Comparison of ENCODE assay signal across 1 cellular context in the genomic region with DNA sequence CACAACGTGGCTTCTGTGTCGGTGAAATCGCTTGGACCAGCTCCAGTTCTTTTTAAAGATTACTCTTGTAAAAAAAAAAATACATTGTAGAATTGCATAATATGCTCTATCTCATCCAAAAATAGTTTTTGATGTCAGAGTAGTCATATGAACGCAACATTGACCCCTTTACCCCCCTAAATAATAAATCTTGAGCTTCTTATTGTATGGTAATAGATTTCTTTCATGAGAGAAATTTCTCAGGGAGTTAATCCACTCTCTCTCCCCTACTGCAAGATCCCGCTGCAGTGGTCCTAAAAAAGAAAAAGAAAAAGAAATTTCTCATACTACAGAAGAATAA.
TF ChIP-seq lines count a peak whose summit lies in the region.

No MANE protein-coding gene starts in this region.

TF ChIP-seq in H1, 55 proteins besides CTCF, POLR2A, EP300 and RAD21:
- TF ChIP-seq MAFK (IDR thresholded peaks at IDR 0.05; ENCODE audit: low read depth, low read length) (no peak), RFX5 (IDR thresholded peaks at IDR 0.05; ENCODE audit: borderline replicate concordance, low read depth, low read length) (no peak), TAF1 (IDR thresholded peaks at IDR 0.05; ENCODE audit: low read depth, low read length) (no peak), TAF7 (optimal IDR thresholded peaks at IDR 0.05; ENCODE audit: borderline replicate concordance, low read depth, low read length) (no peak), JUN (IDR thresholded peaks at IDR 0.05; ENCODE audit: low read depth, low read length) (no peak), CHD2 (IDR thresholded peaks at IDR 0.05; ENCODE audit: low read length) (no peak), FOSL1 (IDR thresholded peaks at IDR 0.05; ENCODE audit: insufficient read depth, low read depth, low read length) (no peak), TCF12 (IDR thresholded peaks at IDR 0.05; ENCODE audit: low read depth, low read length) (no peak), CBX8 (IDR thresholded peaks at IDR 0.05; ENCODE audit: borderline replicate concordance, low read depth, low read length) (no peak), HDAC2 (IDR thresholded peaks at IDR 0.05; ENCODE audit: borderline replicate concordance in 1 of 2, low read depth in 2 of 2, low read length in 2 of 2) (no peak), SUZ12 (IDR thresholded peaks at IDR 0.05; ENCODE audit: low read length) (no peak), EZH2 (IDR thresholded peaks at IDR 0.05; ENCODE audit: low read depth, low read length, severe bottlenecking) (no peak), SIRT6 (IDR thresholded peaks at IDR 0.05; ENCODE audit: low read length) (no peak), GTF2F1 (IDR thresholded peaks at IDR 0.05; ENCODE audit: borderline replicate concordance, low read depth, low read length) (no peak)
- TF ChIP-seq, protein P1, sequence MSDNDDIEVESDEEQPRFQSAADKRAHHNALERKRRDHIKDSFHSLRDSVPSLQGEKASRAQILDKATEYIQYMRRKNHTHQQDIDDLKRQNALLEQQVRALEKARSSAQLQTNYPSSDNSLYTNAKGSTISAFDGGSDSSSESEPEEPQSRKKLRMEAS (IDR thresholded peaks at IDR 0.05): no peak
- TF ChIP-seq, protein P2, sequence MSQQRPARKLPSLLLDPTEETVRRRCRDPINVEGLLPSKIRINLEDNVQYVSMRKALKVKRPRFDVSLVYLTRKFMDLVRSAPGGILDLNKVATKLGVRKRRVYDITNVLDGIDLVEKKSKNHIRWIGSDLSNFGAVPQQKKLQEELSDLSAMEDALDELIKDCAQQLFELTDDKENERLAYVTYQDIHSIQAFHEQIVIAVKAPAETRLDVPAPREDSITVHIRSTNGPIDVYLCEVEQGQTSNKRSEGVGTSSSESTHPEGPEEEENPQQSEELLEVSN (IDR thresholded peaks at IDR 0.05): no peak
- TF ChIP-seq, protein P3, sequence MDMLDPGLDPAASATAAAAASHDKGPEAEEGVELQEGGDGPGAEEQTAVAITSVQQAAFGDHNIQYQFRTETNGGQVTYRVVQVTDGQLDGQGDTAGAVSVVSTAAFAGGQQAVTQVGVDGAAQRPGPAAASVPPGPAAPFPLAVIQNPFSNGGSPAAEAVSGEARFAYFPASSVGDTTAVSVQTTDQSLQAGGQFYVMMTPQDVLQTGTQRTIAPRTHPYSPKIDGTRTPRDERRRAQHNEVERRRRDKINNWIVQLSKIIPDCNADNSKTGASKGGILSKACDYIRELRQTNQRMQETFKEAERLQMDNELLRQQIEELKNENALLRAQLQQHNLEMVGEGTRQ (IDR thresholded peaks at IDR 0.05; ENCODE audit: low read length): no peak
